13 cellular contexts compared by ENCODE assay signal in genomic region chr1:23303524-23303923, GRCh38.
"Had no signal": no experiment of that assay in that cellular context is flagged by ENCODE, and none has a peak within 500 bp of the region (broad histone marks: within the 10 kb centered on the region; RNA-seq: fewer than 3 reads in every experiment).

No MANE protein-coding gene starts in this region.

- H3K4me1 Mint-ChIP-seq: activated B cell treated with CpG ODN at 0.5 μM for 24 hours had no signal

- H3K27ac Mint-ChIP-seq: activated B cell treated with CpG ODN at 0.5 μM for 24 hours; activated CD4-positive, alpha-beta T cell treated with anti-CD3 and anti-CD28 coated beads, Interleukin-2, amount 10 ng/mL, durations not matched to agents 7 days and 5 days; T-helper 17 cell had no signal

- H3K4me3 ChIP-seq: esophagus squamous epithelium, heart left ventricle, thyroid gland had no signal

- DNase-seq: activated B cell treated with CpG ODN at 0.5 μM for 24 hours; activated CD4-positive, alpha-beta T cell treated with anti-CD3 and anti-CD28 coated beads, Interleukin-2, amount 10 ng/mL, durations not matched to agents 7 days and 5 days; activated gamma-delta T cell; esophagus squamous epithelium; foreskin fibroblast; heart left ventricle; mesendoderm; retina; SHP77 treated with DMSO at 0.1 percent for 48 hours; stimulated activated CD4-positive, alpha-beta T cell treated with anti-CD3 and anti-CD28 coated beads, Interleukin-4, amount 100 ng/mL, for 4 hours; T-helper 17 cell; thyroid gland had no signal

- H3K27me3 Mint-ChIP-seq: activated B cell treated with CpG ODN at 0.5 μM for 24 hours; activated CD4-positive, alpha-beta T cell treated with anti-CD3 and anti-CD28 coated beads, Interleukin-2, amount 10 ng/mL, durations not matched to agents 7 days and 5 days; T-helper 17 cell had no signal

- ATAC-seq: heart left ventricle, left lobe of liver, T-helper 17 cell had no signal

- H3K4me3 Mint-ChIP-seq: activated B cell treated with CpG ODN at 0.5 μM for 24 hours; activated CD4-positive, alpha-beta T cell treated with anti-CD3 and anti-CD28 coated beads, Interleukin-2, amount 10 ng/mL, durations not matched to agents 7 days and 5 days; T-helper 17 cell had no signal

- H3K9me3 Mint-ChIP-seq: activated B cell treated with CpG ODN at 0.5 μM for 24 hours; activated CD4-positive, alpha-beta T cell treated with anti-CD3 and anti-CD28 coated beads, Interleukin-2, amount 10 ng/mL, durations not matched to agents 7 days and 5 days had no signal
